In genomic region chr6:154229796-154230195, GRCh38 we compare ENCODE assay signal across 8 cellular contexts.
DNase-seq lines count a peak whose midpoint lies in the region; ATAC-seq, FAIRE-seq and TF ChIP-seq lines count a peak whose summit lies in the region.

No MANE protein-coding gene starts in this region.

- H3K36me3 Mint-ChIP-seq in HFFc6 (ENCODE audit: low read depth) = no peaks in the 10 kb centered on the region

- DNase-seq in GM12892 (ENCODE audit: insufficient read length) (no peak), HFFc6 (no peak), OCI-M1 (lab: John Stamatoyannopoulos, UW) (peak; percentile 94), right lobe of liver (no peak), inferior parietal cortex (ENCODE audit: extremely low spot score) (no peak), mucosa of gallbladder (ENCODE audit: low spot score) (no peak), NCI-H748 treated with DMSO at 0.1 percent for 48 hours (lab: John Stamatoyannopoulos, UW) (no peak), cerebellar cortex (ENCODE audit: low spot score) (no peak)

- H3K27me3 Mint-ChIP-seq in HFFc6 (ENCODE audit: insufficient read depth) = peaks cover 5% of the 10 kb centered on the region; the same call in 1 of the 2 replicates

- H3K27ac ChIP-seq in right lobe of liver = no peak overlapping the region

- no peak overlapping the region for H3K4me3 ChIP-seq in right lobe of liver

- peak; percentile 63 for FAIRE-seq in GM12892 (lab: Jason Lieb, UNC)

- H3K4me1 ChIP-seq in right lobe of liver = no peaks in the 10 kb centered on the region

- H3K27ac Mint-ChIP-seq in HFFc6 = no peak overlapping the region

- WGBS in right lobe of liver (ENCODE audit: insufficient coverage, low coverage, low lambda C conversion rate, missing lambda C conversion rate) = 48% methylated on average over 6 of the region's 6 CpGs

- H3K4me1 Mint-ChIP-seq in HFFc6 (ENCODE audit: low read depth) = peaks cover 5% of the 10 kb centered on the region; the same call in 1 of the 2 replicates

- H3K9me3 ChIP-seq in right lobe of liver = no peaks in the 10 kb centered on the region

- H3K4me3 Mint-ChIP-seq in HFFc6 = peak overlapping the region; percentile 52

- intact Hi-C loops in right lobe of liver (cut with DNase I) = no loop called here

- TF ChIP-seq POLR2A in GM12892 (IDR thresholded peaks at IDR 0.05; ENCODE audit: low read depth, low read length) = no peak
- no peak for TF ChIP-seq POLR2A in right lobe of liver (IDR thresholded peaks at IDR 0.05)

- TF ChIP-seq CTCF in HFFc6 (IDR thresholded peaks at IDR 0.05) (no peak), right lobe of liver (IDR thresholded peaks at IDR 0.05) (no peak)

- no peaks in the 10 kb centered on the region for H3K27me3 ChIP-seq in right lobe of liver

- ATAC-seq in right lobe of liver = peak; percentile 32 to 64 (median 50)

- no peaks in the 10 kb centered on the region for H3K9me3 Mint-ChIP-seq in HFFc6

- H3K36me3 ChIP-seq in right lobe of liver = no peaks in the 10 kb centered on the region
